Comparison of ENCODE assay signal across 15 cellular contexts in the genomic region with DNA sequence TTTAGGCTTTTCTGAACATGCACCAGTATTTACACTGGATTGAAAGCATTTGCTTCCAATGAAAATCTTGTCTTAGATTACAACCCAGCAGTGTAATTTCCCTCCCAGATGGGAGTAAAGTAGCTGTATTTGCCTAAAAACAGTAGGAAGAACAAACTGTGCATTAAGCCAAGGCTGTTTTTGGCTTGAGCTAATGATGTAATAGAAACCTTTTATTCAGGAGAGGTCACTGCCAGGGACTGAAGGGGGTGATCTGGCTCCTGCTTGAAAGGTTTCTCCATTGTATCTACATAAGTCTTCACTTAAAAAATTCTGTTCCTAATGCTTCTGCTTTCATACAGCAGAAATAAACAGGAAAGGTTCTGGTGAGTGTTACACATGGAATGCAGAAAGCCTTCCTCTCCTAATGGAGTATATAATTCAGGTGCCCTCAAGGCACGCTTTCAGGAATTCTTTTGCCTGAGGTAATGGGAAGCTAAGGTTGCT.
DNase-seq lines count a peak whose midpoint lies in the region; ATAC-seq, FAIRE-seq and TF ChIP-seq lines count a peak whose summit lies in the region.
"Had no signal": no experiment of that assay in that cellular context is flagged by ENCODE, and none has a peak within 500 bp of the region (broad histone marks: within the 10 kb centered on the region; RNA-seq: fewer than 3 reads in every experiment).

No MANE protein-coding gene starts in this region.

- H2BK20ac ChIP-seq in H9 (ENCODE audit: low read depth, low read length, poor library complexity, severe bottlenecking) = no peak overlapping the region

- H2BK120ac ChIP-seq in H9 (ENCODE audit: low read depth, low read length, poor library complexity, severe bottlenecking) = no peak overlapping the region

- dilution Hi-C loops in keratinocyte (cut with MboI; ENCODE audit: extremely low pct_ligation_motif_present, low sequenced_read_pairs) = no loop called here

- TF ChIP-seq POLR2A in breast epithelium (IDR thresholded peaks at IDR 0.05) = no peak
- no peak for TF ChIP-seq POLR2A in transverse colon (IDR thresholded peaks at IDR 0.05)

- H3K27me3 Mint-ChIP-seq in MCF 10A (ENCODE audit: insufficient read depth, unreplicated experiment) (no peaks in the 10 kb centered on the region), H9 (ENCODE audit: low read depth) (peaks cover 8% of the 10 kb centered on the region)
- H3K27me3 Mint-ChIP-seq: T-helper 17 cell had no signal

- TF ChIP-seq CTCF in MCF 10A (IDR thresholded peaks at IDR 0.05; ENCODE audit: unreplicated experiment) (no peak), breast epithelium (IDR thresholded peaks at IDR 0.05) (no peak), keratinocyte (optimal IDR thresholded peaks at IDR 0.05 in 1 of 3, IDR thresholded peaks at IDR 0.05 in 1 of 3, conservative IDR thresholded peaks at IDR 0.05 in 1 of 3; ENCODE audit: extremely low read depth in 1 of 3, insufficient read depth in 2 of 3, low read length in 3 of 3) (no peak), transverse colon (IDR thresholded peaks at IDR 0.05) (no peak), H9 (conservative IDR thresholded peaks at IDR 0.05) (no peak)

- CTCF ChIA-PET in MCF 10A (lab: Yijun Ruan, JAX) = interaction anchor here (0.6 to 1.4 kb wide), 2 partner anchors 11 to 66 kb away, joined by 3 to 5 read pairs; no protein-coding TSS in a partner anchor

- H2BK5ac ChIP-seq in H9 (ENCODE audit: insufficient read length, low read length) = no peak overlapping the region

- no peak overlapping the region for H3K9ac ChIP-seq in keratinocyte (ENCODE audit: control insufficient read depth, extremely low read depth, insufficient read depth, low read length)
- no peak overlapping the region for H3K9ac ChIP-seq in H9 (ENCODE audit: extremely low read depth, insufficient read length, low read length)

- TF ChIP-seq EP300 in transverse colon (IDR thresholded peaks at IDR 0.05; ENCODE audit: low read depth) = no peak

- H3K27me3 ChIP-seq in breast epithelium (no peaks in the 10 kb centered on the region), keratinocyte (ENCODE audit: control insufficient read depth, extremely low read depth, insufficient read depth, low read length) (no peaks in the 10 kb centered on the region), transverse colon (no peaks in the 10 kb centered on the region), H9 (ENCODE audit: insufficient read depth, low read length) (no peaks in the 10 kb centered on the region; the same call in 1 of the 2 replicates)

- no peak overlapping the region for H2BK12ac ChIP-seq in H9 (ENCODE audit: insufficient read length, low read depth, low read length)

- no peak overlapping the region for H3T11ph ChIP-seq in H9 (ENCODE audit: low read length)

- no peak overlapping the region for H3K27ac ChIP-seq in breast epithelium
- no peak overlapping the region for H3K27ac ChIP-seq in keratinocyte (ENCODE audit: control insufficient read depth, insufficient read depth, low read length)
- peak overlapping the region; percentile 33 to 69 (median 56) for H3K27ac ChIP-seq in transverse colon
- no peak overlapping the region for H3K27ac ChIP-seq in H9 (ENCODE audit: insufficient read length, low read depth, low read length)

- peak; percentile 55 for FAIRE-seq in keratinocyte (lab: Jason Lieb, UNC)
- FAIRE-seq: GM18507 had no signal

- no peaks in the 10 kb centered on the region for H3K9me3 ChIP-seq in breast epithelium
- H3K9me3 ChIP-seq in keratinocyte (ENCODE audit: control insufficient read depth, low read depth, low read length) = no peaks in the 10 kb centered on the region
- H3K9me3 ChIP-seq in transverse colon = no peaks in the 10 kb centered on the region
- H3K9me3 ChIP-seq in H9 (ENCODE audit: control insufficient read depth, low read depth, low read length) = no peaks in the 10 kb centered on the region

- H4K20me1 ChIP-seq in keratinocyte (ENCODE audit: control insufficient read depth, extremely low read depth, insufficient read depth, low read length) (no peaks in the 10 kb centered on the region), H9 (ENCODE audit: control insufficient read depth, insufficient read depth, insufficient read length) (no peaks in the 10 kb centered on the region)

- no peaks in the 10 kb centered on the region for H3K9me1 ChIP-seq in keratinocyte (ENCODE audit: control insufficient read depth, extremely low read depth, insufficient read depth, low read length)

- H3K9me3 Mint-ChIP-seq in MCF 10A (ENCODE audit: unreplicated experiment) = no peaks in the 10 kb centered on the region
- H3K9me3 Mint-ChIP-seq in H9 = no peaks in the 10 kb centered on the region
- H3K9me3 Mint-ChIP-seq: activated naive CD4-positive, alpha-beta T cell treated with anti-CD3 and anti-CD28 coated beads, Interleukin-2, amount 50 U/mL, for 72 hours had no signal

- no peak overlapping the region for H3K14ac ChIP-seq in H9 (ENCODE audit: insufficient read depth, low read length)

- H3K4me3 ChIP-seq in breast epithelium = no peak overlapping the region
- no peak overlapping the region for H3K4me3 ChIP-seq in keratinocyte (ENCODE audit: control insufficient read depth in 2 of 3, extremely low read depth in 1 of 3, insufficient read depth in 2 of 3, low read depth in 1 of 3, low read length in 3 of 3)
- no peak overlapping the region for H3K4me3 ChIP-seq in transverse colon

- H3K36me3 Mint-ChIP-seq in MCF 10A (ENCODE audit: insufficient read depth, unreplicated experiment) (peaks cover 7% of the 10 kb centered on the region), H9 (ENCODE audit: insufficient read depth in 1 of 3, low read depth in 3 of 3) (no peaks in the 10 kb centered on the region)
- H3K36me3 Mint-ChIP-seq: activated naive CD4-positive, alpha-beta T cell treated with anti-CD3 and anti-CD28 coated beads, Interleukin-2, amount 50 U/mL, for 72 hours had no signal

- no TSS peak for BruUV-seq in MCF 10A (replicated peaks; lab: Mats Ljungman, UMichigan)

- H4K91ac ChIP-seq in H9 (ENCODE audit: insufficient read length, low read depth, low read length) = no peak overlapping the region

- H3K4me1 ChIP-seq in breast epithelium (no peaks in the 10 kb centered on the region), keratinocyte (ENCODE audit: control insufficient read depth, extremely low read depth, insufficient read depth, low read length) (peaks cover 10% of the 10 kb centered on the region), transverse colon (peaks cover 3 to 34% (median 21%) of the 10 kb centered on the region in 4 donors), H9 (ENCODE audit: insufficient read depth, low read length) (peaks cover 18% of the 10 kb centered on the region)

- H3K4me2 ChIP-seq in keratinocyte (ENCODE audit: control insufficient read depth, extremely low read depth, insufficient read depth, low read depth, low read length) (peak overlapping the region; percentile 38), H9 (ENCODE audit: insufficient read depth, insufficient read length, low read length) (no peak overlapping the region)

- H3K4ac ChIP-seq in H9 (ENCODE audit: low read depth, low read length) = no peak overlapping the region

- no peak overlapping the region for H3K18ac ChIP-seq in H9 (ENCODE audit: insufficient read length, low read depth, low read length)

- no peaks in the 10 kb centered on the region for H3K23me2 ChIP-seq in H9 (ENCODE audit: insufficient read length, low read depth, low read length, poor library complexity, severe bottlenecking)

- no peak for ATAC-seq in HG03025 (IDR thresholded peaks at IDR 0.05; ENCODE audit: low FRiP score, unreplicated experiment)
- ATAC-seq: activated naive CD4-positive, alpha-beta T cell treated with anti-CD3 and anti-CD28 coated beads, Interleukin-2, amount 50 U/mL, for 72 hours; T-helper 17 cell had no signal

- no peaks in the 10 kb centered on the region for H3K79me2 ChIP-seq in keratinocyte (ENCODE audit: control insufficient read depth, insufficient read depth, low read length)
- H3K79me2 ChIP-seq in H9 (ENCODE audit: insufficient read depth, low read length) = no peaks in the 10 kb centered on the region

- DNase-seq in MCF 10A (ENCODE audit: unreplicated experiment) = peak; percentile 5
- DNase-seq in breast epithelium (ENCODE audit: low spot score in 2 of 2) = no peak
- peak; percentile 51 for DNase-seq in amniotic epithelial cell (ENCODE audit: low read depth)
- peak; percentile 19 for DNase-seq in keratinocyte (ENCODE audit: low read depth, low spot score)
- DNase-seq in transverse colon = no peak
- DNase-seq in H9 = no peak
- DNase-seq in putamen (ENCODE audit: low spot score) = no peak
- DNase-seq: DMS53, left cardiac atrium, NCI-H510A treated with DMSO at 0.1 percent for 48 hours, right cardiac atrium, T-helper 17 cell had no signal

- no peaks in the 10 kb centered on the region for H3K79me1 ChIP-seq in H9 (ENCODE audit: insufficient read depth, low read depth, low read length, poor library complexity, severe bottlenecking)

- 52 to 71% methylated on average over 1 of the region's 1 CpG for WGBS in transverse colon (ENCODE audit: low coverage in 1 of 2), 2 donors
- WGBS in H9 (ENCODE audit: extremely low coverage, insufficient read length, low lambda C conversion rate) = no CpG with 5 or more reads among the region's 1 CpG

- H2AK5ac ChIP-seq in H9 (ENCODE audit: insufficient read length, low read length) = no peak overlapping the region

- peak overlapping the region; percentile 39 for H3K27ac Mint-ChIP-seq in MCF 10A (ENCODE audit: low read depth, unreplicated experiment)
- H3K27ac Mint-ChIP-seq in H9 = no peak overlapping the region
- H3K27ac Mint-ChIP-seq: activated naive CD4-positive, alpha-beta T cell treated with anti-CD3 and anti-CD28 coated beads, Interleukin-2, amount 50 U/mL, for 72 hours; T-helper 17 cell had no signal

- in situ Hi-C loops in transverse colon (cut with MboI; ENCODE audit: low pct_ligation_motif_present in 1 of 4, low pct_unique_long_range_greater_than_20kb in 1 of 4, low sequenced_read_pairs in 3 of 4) = no loop called here

- POLR2A ChIA-PET in MCF 10A (lab: Yijun Ruan, JAX) = interaction anchor here (1.0 to 2.7 kb wide), 2 partner anchors 10 to 44 kb away, joined by 3 to 13 read pairs; no protein-coding TSS in a partner anchor

- H4K5ac ChIP-seq in H9 (ENCODE audit: insufficient read length, low read depth, low read length) = no peak overlapping the region

- H3K36me3 ChIP-seq in breast epithelium (no peaks in the 10 kb centered on the region), keratinocyte (ENCODE audit: control insufficient read depth in 2 of 2, extremely low read depth in 1 of 2, insufficient read depth in 2 of 2, low read length in 2 of 2) (no peaks in the 10 kb centered on the region), transverse colon (no peaks in the 10 kb centered on the region)

- intact Hi-C loops in MCF 10A (cut with micrococcal nuclease) (no loop called here), breast epithelium (cut with DNase I; ENCODE audit: low total_unique reads) (no loop called here), transverse colon (cut with DNase I; ENCODE audit: low total_unique reads) (no loop called here)

- H3K56ac ChIP-seq in H9 (ENCODE audit: insufficient read length, low read depth, low read length) = no peak overlapping the region

- H3K4me3 Mint-ChIP-seq in MCF 10A (ENCODE audit: unreplicated experiment) = no peak overlapping the region
- no peak overlapping the region; a peak in 1 of 5 replicates for H3K4me3 Mint-ChIP-seq in H9
- H3K4me3 Mint-ChIP-seq: T-helper 17 cell had no signal

- H3K4me1 Mint-ChIP-seq in MCF 10A (ENCODE audit: insufficient read depth, unreplicated experiment) (peaks cover 11% of the 10 kb centered on the region), H9 (peaks cover 44 to 52% of the 10 kb centered on the region in 2 experiments)
- H3K4me1 Mint-ChIP-seq: T-helper 17 cell had no signal

- no peak overlapping the region for H4K8ac ChIP-seq in H9 (replicated peaks; ENCODE audit: insufficient read length, low read depth, low read length)

- no peak overlapping the region for H3K23ac ChIP-seq in H9 (ENCODE audit: insufficient read length, low read depth, low read length)

- H2AFZ ChIP-seq in keratinocyte (ENCODE audit: control insufficient read depth, low read length) (no peak overlapping the region), H9 (ENCODE audit: low read length) (no peak overlapping the region)

- no peak overlapping the region for H2BK15ac ChIP-seq in H9 (ENCODE audit: low read depth, low read length)

Comparison
In these comparisons a context has a peak if more than half of its experiments do, and no peak if none do; other contexts are left out.
1. DNase-seq: peak in MCF 10A (single experiment), amniotic epithelial cell (single experiment) and keratinocyte (single experiment); none in breast epithelium (0 of 2), transverse colon (single experiment), H9 (single experiment) and putamen (single experiment).
2. H3K27ac ChIP-seq: peak in transverse colon (4 of 4); none in breast epithelium (0 of 2), keratinocyte (single experiment) and H9 (single experiment).